Comparison of ENCODE assay signal across 9 cellular contexts in the genomic region with DNA sequence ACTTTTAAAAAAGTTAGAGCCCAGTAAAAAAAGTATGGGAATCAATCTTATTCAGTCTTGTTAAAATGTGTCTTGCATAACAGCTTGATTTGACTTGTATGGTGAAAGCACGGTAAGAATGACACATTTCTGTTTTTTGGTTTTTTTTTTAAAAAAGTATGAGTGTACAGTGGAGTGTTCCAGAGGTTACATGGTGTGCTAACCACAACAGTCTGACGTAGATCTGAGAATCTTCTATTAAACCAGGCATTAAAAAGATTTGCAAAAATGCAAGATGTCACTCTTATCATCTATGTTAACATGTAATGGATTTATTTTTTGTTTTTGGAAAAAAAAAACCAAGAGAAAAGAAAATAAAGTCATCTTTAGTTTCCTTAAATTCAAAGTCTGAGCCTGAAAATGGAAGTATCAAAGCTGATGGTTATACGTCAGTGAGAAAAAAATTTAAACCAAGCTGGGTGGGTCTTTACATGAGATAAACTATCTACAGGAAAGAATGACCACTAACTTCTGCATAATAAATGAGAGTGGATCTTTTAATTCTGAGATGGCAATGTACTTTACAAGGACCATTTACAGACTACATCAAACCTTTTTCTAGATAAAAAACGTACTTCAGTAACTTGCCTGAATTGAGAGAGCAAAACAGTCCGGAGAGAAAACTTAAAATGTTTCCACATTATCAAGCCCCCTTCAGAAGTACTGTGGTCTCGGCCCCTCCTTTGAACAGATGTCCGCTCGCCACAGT. TPM values are rescaled to one million over a fixed set of nuclear protein-coding genes. Genes with fewer than 3 reads are reported as not detected.
DNase-seq lines count a peak whose midpoint lies in the region; ATAC-seq, FAIRE-seq and TF ChIP-seq lines count a peak whose summit lies in the region.
"Had no signal": no experiment of that assay in that cellular context is flagged by ENCODE, and none has a peak within 500 bp of the region (broad histone marks: within the 10 kb centered on the region; RNA-seq: fewer than 3 reads in every experiment).

No MANE protein-coding gene starts in this region.

- H4K20me1 ChIP-seq in SU-DHL-6 (ENCODE audit: low read depth, low read length), result peaks cover 11% of the 10 kb centered on the region; the same call in 1 of the 2 replicates

- in situ Hi-C loops in G401 (cut with HindIII; ENCODE audit: low sequenced_read_pairs), result no loop called here

- peak overlapping the region; percentile 99 for H3K27ac ChIP-seq in CD4-positive, CD25-positive, alpha-beta regulatory T cell (ENCODE audit: insufficient read depth, low read length, poor library complexity, severe bottlenecking)
- peak overlapping the region; percentile 86 for H3K27ac ChIP-seq in SU-DHL-6 (ENCODE audit: low read depth, low read length)

- H3K36me3 ChIP-seq in CD4-positive, CD25-positive, alpha-beta regulatory T cell (ENCODE audit: control insufficient read depth, insufficient read depth, low read length), result no peaks in the 10 kb centered on the region
- H3K36me3 ChIP-seq in SU-DHL-6 (ENCODE audit: low read length), result peaks cover 3% of the 10 kb centered on the region; the same call in 1 of the 2 replicates

- H3K9me2 ChIP-seq in SU-DHL-6 (replicated peaks; ENCODE audit: insufficient read depth, low read length), result no peaks in the 10 kb centered on the region

- peak overlapping the region; percentile 99 for H3K27ac Mint-ChIP-seq in CD4-positive, CD25-positive, alpha-beta regulatory T cell
- H3K27ac Mint-ChIP-seq in nephron, result peak overlapping the region; percentile 100

- FAIRE-seq in H54 (lab: Jason Lieb, UNC), result no peak
- FAIRE-seq: TTC549 had no signal

- H2AFZ ChIP-seq in SU-DHL-6 (ENCODE audit: low read depth, low read length, severe bottlenecking), result no peak overlapping the region

- TF ChIP-seq CTCF in SU-DHL-6 (IDR thresholded peaks at IDR 0.05; ENCODE audit: insufficient read depth, low read length, poor library complexity, severe bottlenecking) (no peak), epithelial cell of esophagus (IDR thresholded peaks at IDR 0.05; ENCODE audit: insufficient read depth, low read depth, low read length, missing control alignments) (no peak), nephron (IDR thresholded peaks at IDR 0.05; ENCODE audit: unreplicated experiment in 3 of 3) (no peak)

- peak overlapping the region; percentile 99 for H3K4me3 ChIP-seq in CD4-positive, CD25-positive, alpha-beta regulatory T cell (ENCODE audit: low read depth, low read length)
- H3K4me3 ChIP-seq in SU-DHL-6 (ENCODE audit: insufficient read depth, low read length, poor library complexity, severe bottlenecking) (peak overlapping the region; percentile 70), epithelial cell of esophagus (ENCODE audit: low read length) (peak overlapping the region; percentile 90)

- peak; percentile 65 to 73 for ATAC-seq in CD4-positive, CD25-positive, alpha-beta regulatory T cell (ENCODE audit: low read depth in 2 of 2)
- ATAC-seq in HG02981 (IDR thresholded peaks at IDR 0.05; ENCODE audit: unreplicated experiment), result peak; percentile 25

- no peak for TF ChIP-seq POLR2A in H54 (IDR thresholded peaks at IDR 0.05; ENCODE audit: low read depth, low read length)

- peaks cover 24% of the 10 kb centered on the region for H3K36me3 Mint-ChIP-seq in CD4-positive, CD25-positive, alpha-beta regulatory T cell
- peaks cover 26% of the 10 kb centered on the region for H3K36me3 Mint-ChIP-seq in nephron (ENCODE audit: low read depth)

- peak overlapping the region; percentile 85 for H3K9ac ChIP-seq in SU-DHL-6 (ENCODE audit: low read length)

- H3K4me1 Mint-ChIP-seq in CD4-positive, CD25-positive, alpha-beta regulatory T cell, result peaks cover 32 to 65% (median 53%) of the 10 kb centered on the region in 4 donors
- H3K4me1 Mint-ChIP-seq in nephron, result peaks cover 46% of the 10 kb centered on the region

- H3K9me3 ChIP-seq in CD4-positive, CD25-positive, alpha-beta regulatory T cell (ENCODE audit: control insufficient read depth in 2 of 2, low read length in 2 of 2), result no peaks in the 10 kb centered on the region
- H3K9me3 ChIP-seq in SU-DHL-6 (ENCODE audit: insufficient read depth, low read length), result no peaks in the 10 kb centered on the region

- peak overlapping the region; percentile 95 to 99 (median 98) for H3K4me3 Mint-ChIP-seq in CD4-positive, CD25-positive, alpha-beta regulatory T cell
- peak overlapping the region; percentile 92 to 100 (median 99) for H3K4me3 Mint-ChIP-seq in nephron

- H3K4me2 ChIP-seq in SU-DHL-6 (ENCODE audit: low read depth, low read length, poor library complexity, severe bottlenecking), result peak overlapping the region; percentile 96

- H3K9me3 Mint-ChIP-seq in CD4-positive, CD25-positive, alpha-beta regulatory T cell, result peaks cover 0 to 3% (median 0%) of the 10 kb centered on the region in 7 donors
- H3K9me3 Mint-ChIP-seq in nephron, result no peaks in the 10 kb centered on the region

- peaks cover 10% of the 10 kb centered on the region for H3K27me3 Mint-ChIP-seq in CD4-positive, CD25-positive, alpha-beta regulatory T cell
- H3K27me3 Mint-ChIP-seq in nephron (ENCODE audit: low read depth), result no peaks in the 10 kb centered on the region

- H3K27me3 ChIP-seq in CD4-positive, CD25-positive, alpha-beta regulatory T cell (ENCODE audit: control insufficient read depth, insufficient read depth, low read length), result no peaks in the 10 kb centered on the region
- no peaks in the 10 kb centered on the region for H3K27me3 ChIP-seq in SU-DHL-6 (ENCODE audit: low read length)

- peaks cover 59% of the 10 kb centered on the region for H3K4me1 ChIP-seq in CD4-positive, CD25-positive, alpha-beta regulatory T cell (ENCODE audit: control insufficient read depth, insufficient read depth, low read length, poor library complexity, severe bottlenecking)

- DNase-seq in CD4-positive, CD25-positive, alpha-beta regulatory T cell, result peak; percentile 28 to 83 (median 76)
- peak; percentile 73 for DNase-seq in epithelial cell of esophagus (ENCODE audit: low read depth)
- no peak for DNase-seq in G401 (ENCODE audit: low spot score)
- no peak for DNase-seq in DMS 273 treated with DMSO at 0.1 percent for 48 hours (lab: John Stamatoyannopoulos, UW)
- DNase-seq in H54 (ENCODE audit: insufficient read length, low spot score), result no peak

- H3F3A ChIP-seq in SU-DHL-6 (ENCODE audit: insufficient read depth), result peaks cover 16% of the 10 kb centered on the region

- peaks cover 98% of the 10 kb centered on the region for H3K79me2 ChIP-seq in SU-DHL-6 (ENCODE audit: insufficient read depth, low read length)

RNA-seq across cellular contexts. Expression of gene GABPB1, which starts 1.6 kb away (rescaled TPM):
- 31.0 TPM for total RNA-seq in CD4-positive, CD25-positive, alpha-beta regulatory T cell
- 10 to 100 TPM; 29.9 to 38.3 (median 34.2) TPM for polyA plus RNA-seq in CD4-positive, CD25-positive, alpha-beta regulatory T cell
- 24.6 and 54.3 TPM in 2 replicates for total RNA-seq in G401 (2014; rRNA removed; shearing (Covaris generic))

Comparison
In these comparisons a context has a peak if more than half of its experiments do, and no peak if none do; other contexts are left out.
1. DNase-seq: peak in CD4-positive, CD25-positive, alpha-beta regulatory T cell (3 of 3) and epithelial cell of esophagus (single experiment); none in G401 (single experiment), DMS 273 treated with DMSO at 0.1 percent for 48 hours (single experiment) and H54 (single experiment).
2. Peak in every context shown above with its lines, with median percentiles within 50 percentile points of each other: H3K4me3 ChIP-seq.